In genomic region chr2:28544405-28544914, GRCh38 we compare ENCODE assay signal across 9 cellular contexts. TPM values are rescaled to one million over a fixed set of nuclear protein-coding genes. Genes with fewer than 3 reads are reported as not detected.
DNase-seq lines count a peak whose midpoint lies in the region; ATAC-seq, FAIRE-seq and TF ChIP-seq lines count a peak whose summit lies in the region.
"Had no signal": no experiment of that assay in that cellular context is flagged by ENCODE, and none has a peak within 500 bp of the region (broad histone marks: within the 10 kb centered on the region; RNA-seq: fewer than 3 reads in every experiment).

No MANE protein-coding gene starts in this region.

- H3K9me1 ChIP-seq in K562 (ENCODE audit: control insufficient read depth, insufficient read depth, low read length): no peaks in the 10 kb centered on the region

- TF ChIP-seq CTCF in PC-9 (conservative IDR thresholded peaks at IDR 0.05): no peak
- TF ChIP-seq CTCF in K562 (IDR thresholded peaks at IDR 0.05 in 2 of 3, conservative IDR thresholded peaks at IDR 0.05 in 1 of 3; ENCODE audit: insufficient read depth in 2 of 3, low read depth in 1 of 3, low read length in 3 of 3): no peak
- no peak for TF ChIP-seq CTCF in vagina (IDR thresholded peaks at IDR 0.05)

- peaks cover 31% of the 10 kb centered on the region for H3F3A ChIP-seq in PC-9 (ENCODE audit: insufficient read depth, low read depth)

- peaks cover 40% of the 10 kb centered on the region for H3K4me1 ChIP-seq in PC-9 (replicated peaks; ENCODE audit: insufficient read depth)
- peaks cover 4 to 9% of the 10 kb centered on the region in 2 experiments; a peak in 3 of 5 replicates for H3K4me1 ChIP-seq in K562 (replicated peaks in 1 of 2; ENCODE audit: control insufficient read depth in 2 of 2, insufficient read depth in 2 of 2, low read length in 2 of 2)
- peaks cover 24 to 35% of the 10 kb centered on the region in 2 donors for H3K4me1 ChIP-seq in mucosa of rectum (ENCODE audit: control insufficient read depth in 2 of 2, insufficient read depth in 2 of 2, low read length in 2 of 2)
- H3K4me1 ChIP-seq in vagina: peaks cover 13% of the 10 kb centered on the region

- peak; percentile 90 for DNase-seq in ELF-1 (ENCODE audit: low read depth, low spot score)
- DNase-seq in PC-9: peak; percentile 43 to 63
- peak in 2 of 4 experiments; percentile 20 to 24 for DNase-seq in K562 (ENCODE audit: extremely low read depth in 1 of 4, low spot score in 3 of 4)
- no peak for DNase-seq in NCI-H510A treated with DMSO at 0.1 percent for 48 hours (lab: John Stamatoyannopoulos, UW)
- no peak for DNase-seq in DMS79 treated with DMSO at 0.1 percent for 48 hours (lab: John Stamatoyannopoulos, UW)
- no peak for DNase-seq in vagina (ENCODE audit: extremely low spot score in 2 of 2)
- DNase-seq in RCC 7860 (ENCODE audit: low spot score): no peak
- DNase-seq: heart left ventricle had no signal

- CTCF ChIA-PET in PC-9 (lab: Charles Lee) (interaction anchor here (0.5 to 0.6 kb wide), 2 partner anchors 33 to 861 kb away, joined by 3 read pairs; no protein-coding TSS in a partner anchor), K562 (lab: Yijun Ruan, JAX; ENCODE audit: low intra/inter-chr PET ratio) (no interaction called here)

- H3K27me3 ChIP-seq in PC-9 (ENCODE audit: insufficient read depth, low read depth) (no peaks in the 10 kb centered on the region), K562 (ENCODE audit: control insufficient read depth in 2 of 2, insufficient read depth in 2 of 2, low read length in 2 of 2) (peaks cover 42 to 70% of the 10 kb centered on the region in 2 experiments; a peak in 4 of 5 replicates), mucosa of rectum (ENCODE audit: control insufficient read depth in 2 of 2, insufficient read depth in 2 of 2, low read length in 2 of 2) (no peaks in the 10 kb centered on the region), vagina (no peaks in the 10 kb centered on the region)
- H3K27me3 ChIP-seq: heart left ventricle had no signal

- TF ChIP-seq EP300 in K562 (IDR thresholded peaks at IDR 0.05; ENCODE audit: low read length): no peak

- no peak overlapping the region; a peak in 1 of 4 replicates for H3K9ac ChIP-seq in K562 (ENCODE audit: insufficient read depth in 1 of 2, low read depth in 2 of 2, low read length in 2 of 2)
- peak overlapping the region; percentile 2 to 60 for H3K9ac ChIP-seq in mucosa of rectum (ENCODE audit: low read depth in 1 of 2, low read length in 2 of 2)

- no peak for FAIRE-seq in K562 (lab: Jason Lieb, UNC)
- FAIRE-seq in RCC 7860 (lab: Jason Lieb, UNC): no peak

- POLR2A ChIA-PET in PC-9 (lab: Charles Lee; ENCODE audit: unreplicated experiment): no interaction called here
- POLR2A ChIA-PET in K562 (lab: Yijun Ruan, JAX): no interaction called here

- no peaks in the 10 kb centered on the region for H3K9me2 ChIP-seq in PC-9 (ENCODE audit: insufficient read depth)

- intact Hi-C loops in PC-9 (cut with micrococcal nuclease; ENCODE audit: unreplicated experiment): loop anchor here (5.0 to 10.0 kb wide), 2 partner anchors 37 to 150 kb away; partner anchors contain the start of gene FOSL2
- intact Hi-C loops in K562 (cut with micrococcal nuclease): no loop called here
- intact Hi-C loops in vagina (cut with DNase I): no loop called here

- H3K79me2 ChIP-seq in PC-9 (ENCODE audit: low read depth) (no peaks in the 10 kb centered on the region), K562 (ENCODE audit: control insufficient read depth, insufficient read depth, low read length) (no peaks in the 10 kb centered on the region)

- no peak for ATAC-seq in K562

- H4K20me1 ChIP-seq in PC-9 (ENCODE audit: insufficient read depth): no peaks in the 10 kb centered on the region
- H4K20me1 ChIP-seq in K562 (replicated peaks; ENCODE audit: control insufficient read depth, insufficient read depth, low read length): peaks cover 12% of the 10 kb centered on the region; the same call in 1 of the 2 replicates

- H3K4me3 ChIP-seq in PC-9: peak overlapping the region; percentile 25; the same call in 1 of the 2 replicates
- no peak overlapping the region for H3K4me3 ChIP-seq in K562
- H3K4me3 ChIP-seq in mucosa of rectum (ENCODE audit: low read length in 2 of 2): peak overlapping the region in 1 of 2 donors; percentile 29
- no peak overlapping the region for H3K4me3 ChIP-seq in vagina
- H3K4me3 ChIP-seq: heart left ventricle had no signal

- H3K4me2 ChIP-seq in PC-9 (peak overlapping the region; percentile 68), K562 (ENCODE audit: insufficient read depth, low read length) (no peak overlapping the region)

- peak overlapping the region; percentile 34 for H2AFZ ChIP-seq in PC-9
- no peak overlapping the region for H2AFZ ChIP-seq in K562 (ENCODE audit: low read depth, low read length)

- no peak for TF ChIP-seq POLR2A in K562 (conservative IDR thresholded peaks at IDR 0.05)
- TF ChIP-seq POLR2A in vagina (IDR thresholded peaks at IDR 0.05): no peak

- 3% methylated on average over 7 of the region's 8 CpGs for WGBS in K562 (ENCODE audit: insufficient coverage, low coverage, missing lambda C conversion rate)

- in situ Hi-C loops in K562 (cut with MboI): no loop called here

- H3K9me3 ChIP-seq in PC-9 (ENCODE audit: insufficient read depth, low read depth) (no peaks in the 10 kb centered on the region), K562 (replicated peaks; ENCODE audit: control insufficient read depth, insufficient read depth, low read depth, low read length) (no peaks in the 10 kb centered on the region), mucosa of rectum (ENCODE audit: control insufficient read depth in 2 of 2, low read length in 2 of 2) (no peaks in the 10 kb centered on the region), vagina (no peaks in the 10 kb centered on the region)
- H3K9me3 ChIP-seq: heart left ventricle had no signal

- 0 out of 4 replicates have a peak, but pooled peaks of 1 of the 2 experiments have one; percentile 7 for TF ChIP-seq RAD21 in K562 (CRISPR knock-in tag; conservative IDR thresholded peaks at IDR 0.05 in 1 of 2, IDR thresholded peaks at IDR 0.05 in 1 of 2)

- no peaks in the 10 kb centered on the region for H3K36me3 ChIP-seq in PC-9 (ENCODE audit: low read depth)
- H3K36me3 ChIP-seq in K562 (ENCODE audit: control insufficient read depth, insufficient read depth, low read length): no peaks in the 10 kb centered on the region
- no peaks in the 10 kb centered on the region for H3K36me3 ChIP-seq in mucosa of rectum (ENCODE audit: control insufficient read depth in 2 of 2, insufficient read depth in 2 of 2, low read length in 2 of 2)
- H3K36me3 ChIP-seq in vagina: no peaks in the 10 kb centered on the region
- H3K36me3 ChIP-seq: heart left ventricle had no signal

- BruUV-seq in PC-9 (replicated peaks; lab: Mats Ljungman, UMichigan) (no TSS peak), K562 (replicated peaks; lab: Mats Ljungman, UMichigan) (no TSS peak)

- H3K27ac ChIP-seq in PC-9 (peak overlapping the region; percentile 82), K562 (ENCODE audit: extremely low read depth, low read depth, low read length) (no peak overlapping the region), mucosa of rectum (ENCODE audit: low read depth in 2 of 2, low read length in 2 of 2) (peak overlapping the region; percentile 80 to 82), vagina (no peak overlapping the region)
- H3K27ac ChIP-seq: heart left ventricle had no signal

TF ChIP-seq in K562, 482 proteins besides CTCF, POLR2A, EP300 and RAD21 (continues in another document):
- TF ChIP-seq MTA1 (IDR thresholded peaks at IDR 0.05; ENCODE audit: borderline replicate concordance): 0 out of 2 replicates have a peak, but pooled peaks have one; percentile 21
- TF ChIP-seq RBM34 (IDR thresholded peaks at IDR 0.05; ENCODE audit: borderline replicate concordance, insufficient read depth, low read length): no peak
- TF ChIP-seq CBX2 (IDR thresholded peaks at IDR 0.05; ENCODE audit: insufficient read depth, low read length, poor library complexity, severe bottlenecking): no peak
- TF ChIP-seq SAP30 (IDR thresholded peaks at IDR 0.05; ENCODE audit: borderline replicate concordance, insufficient read depth, low read depth, low read length, poor library complexity, severe bottlenecking): no peak
- TF ChIP-seq MXI1 (IDR thresholded peaks at IDR 0.05; ENCODE audit: low read depth, low read length): no peak
- no peak for TF ChIP-seq NR2C1 (IDR thresholded peaks at IDR 0.05)
- TF ChIP-seq NR2C1 (tag; IDR thresholded peaks at IDR 0.05): no peak
- TF ChIP-seq TEAD4 (IDR thresholded peaks at IDR 0.05; ENCODE audit: low read length): no peak
- no peak for TF ChIP-seq TEAD4 (CRISPR knock-in tag; IDR thresholded peaks at IDR 0.05; ENCODE audit: borderline replicate concordance)
- TF ChIP-seq CAMTA2 (CRISPR knock-in tag; conservative IDR thresholded peaks at IDR 0.05): no peak
- TF ChIP-seq ZNF3 (CRISPR knock-in tag; IDR thresholded peaks at IDR 0.05): no peak

RNA-seq across cellular contexts. Expression of gene PLB1, which starts 48.6 kb away (rescaled TPM):
- total RNA-seq in PC-9 (2021): 1.7 and 2.7 TPM in 2 replicates
- total RNA-seq in K562 (2011; cell fraction: chromatin; rRNA removed; ENCODE audit: low replicate concordance): 0.37 and 0.48 TPM in 2 replicates
- total RNA-seq in K562 (2011; cell fraction: nucleolus; rRNA removed): 0.33 TPM in 1 of 2 replicates, not detected in the other
- total RNA-seq in K562 (2011; cell fraction: nucleoplasm; rRNA removed): 0.07 and 0.38 TPM in 2 replicates
- 0.09 TPM in 1 of 2 replicates, not detected in the other for total RNA-seq in K562 (2014; rRNA removed)
- total RNA-seq in K562 (2014; rRNA removed; fragmentation: Illumina TruSeq; extraction: Trizol): not detected in 2 replicates
- 0.04 and 0.19 TPM in 2 replicates for total RNA-seq in K562 (2015; rRNA removed; fragmentation: Illumina TruSeq; extraction: Trizol)
- total RNA-seq in K562 (2021): 0.07 TPM in 1 of 2 replicates, not detected in the other
- polyA plus RNA-seq in K562 (2011; rRNA removed): 0.08 and 0.24 TPM in 2 replicates
- polyA plus RNA-seq in K562 (2011; cell fraction: cytosol; rRNA removed): 0.04 and 0.06 TPM in 2 replicates
- polyA plus RNA-seq in K562 (2011; cell fraction: nucleus; rRNA removed): 0.28 and 0.35 TPM in 2 replicates
- 0.16 and 0.39 TPM in 2 replicates for polyA plus RNA-seq in K562 (2012)
- 0.03 and 0.11 TPM in 2 replicates for polyA plus RNA-seq in K562 (2014; fragmentation: Illumina TruSeq; extraction: Trizol)
- under 1 TPM in 1 of 2 experiments, not detected in 1; 0.01 TPM for polyA plus RNA-seq in K562 (2014; fragmentation: Nextera tagmentation; extraction: Ambion mirVana)
- 0.07 and 0.09 TPM in 2 replicates for polyA plus RNA-seq in K562 (2014; rRNA removed)
- 0.06 and 0.11 TPM in 2 replicates for polyA minus RNA-seq in K562 (2011; rRNA and poly(A)+ RNA removed)
- polyA minus RNA-seq in K562 (2011; cell fraction: cytosol; rRNA and poly(A)+ RNA removed): not detected in 2 replicates
- polyA minus RNA-seq in K562 (2011; cell fraction: nucleus; rRNA and poly(A)+ RNA removed): 0.11 and 0.40 TPM in 2 replicates
- 2.5 TPM for total RNA-seq in vagina

Comparison
In these comparisons a context has a peak if more than half of its experiments do, and no peak if none do; other contexts are left out.
1. DNase-seq: peak in ELF-1 (single experiment) and PC-9 (2 of 2); none in NCI-H510A treated with DMSO at 0.1 percent for 48 hours (single experiment), DMS79 treated with DMSO at 0.1 percent for 48 hours (single experiment), vagina (0 of 2) and RCC 7860 (single experiment).
2. H3K27ac ChIP-seq: peak in PC-9 (single experiment) and mucosa of rectum (2 of 2); none in K562 (single experiment) and vagina (single experiment).
3. H3K9ac ChIP-seq: peak in mucosa of rectum (2 of 2); none in K562 (0 of 2).